In genomic region chr1:149228672-149229071, GRCh38 we compare ENCODE assay signal across 8 cellular contexts.
A peak's percentile ranks its signal among the peaks of the same experiment; 100 is the strongest.
DNase-seq lines count a peak whose midpoint lies in the region; ATAC-seq and TF ChIP-seq lines count a peak whose summit lies in the region.
"Not testable (repeated sequence)": the region's sequence is repeated elsewhere in the genome, so short reads cannot be mapped to it uniquely, and the experiment has no call there.

No MANE protein-coding gene starts in this region.

- not testable (repeated sequence) for TF ChIP-seq POLR2A in gastrocnemius medialis (IDR thresholded peaks at IDR 0.05); transverse colon (IDR thresholded peaks at IDR 0.05)

- CTCF ChIA-PET in CD4-positive, alpha-beta T cell (lab: Charles Lee); T-cell (lab: Charles Lee): not testable (repeated sequence)

- H3K4me3 Mint-ChIP-seq in CD4-positive, alpha-beta T cell; T-cell; activated naive CD8-positive, alpha-beta T cell treated with anti-CD3 and anti-CD28 coated beads, Interleukin-2, amount 50 U/mL, for 24 hours: not testable (repeated sequence)

- TF ChIP-seq CTCF in CD4-positive, alpha-beta T cell (IDR thresholded peaks at IDR 0.05); lung (IDR thresholded peaks at IDR 0.05; ENCODE audit: control extremely low read depth, extremely low read depth); gastrocnemius medialis (IDR thresholded peaks at IDR 0.05 in 4 of 5, conservative IDR thresholded peaks at IDR 0.05 in 1 of 5); transverse colon (IDR thresholded peaks at IDR 0.05): not testable (repeated sequence)

- not testable (repeated sequence) for H3K9me3 ChIP-seq in CD4-positive, alpha-beta T cell (ENCODE audit: control insufficient read depth, low read length); esophagus (ENCODE audit: control insufficient read depth in 2 of 2, insufficient read depth in 1 of 2, low read depth in 1 of 2, low read length in 1 of 2); lung (ENCODE audit: control insufficient read depth in 2 of 2, insufficient read depth in 1 of 2, low read length in 1 of 2); gastrocnemius medialis; transverse colon

- POLR2A ChIA-PET in CD4-positive, alpha-beta T cell (lab: Charles Lee); T-cell (lab: Charles Lee): not testable (repeated sequence)

- WGBS in esophagus, 2 donors: no CpG with 5 or more reads among the region's 5 CpGs
- no CpG with 5 or more reads among the region's 5 CpGs for WGBS in lung, 2 donors
- WGBS in transverse colon (ENCODE audit: low coverage in 1 of 2), 2 donors: no CpG with 5 or more reads among the region's 5 CpGs

- not testable (repeated sequence) for H3K4me1 Mint-ChIP-seq in CD4-positive, alpha-beta T cell (ENCODE audit: low read depth); T-cell; activated naive CD8-positive, alpha-beta T cell treated with anti-CD3 and anti-CD28 coated beads, Interleukin-2, amount 50 U/mL, for 24 hours

- intact Hi-C loops in CD4-positive, alpha-beta T cell (cut with DNase I, micrococcal nuclease); left cardiac atrium (cut with DNase I); gastrocnemius medialis (cut with DNase I; ENCODE audit: low total_unique reads); transverse colon (cut with DNase I; ENCODE audit: low total_unique reads): not testable (repeated sequence)

- H3K27ac ChIP-seq in CD4-positive, alpha-beta T cell (ENCODE audit: low read depth, low read length): not testable (repeated sequence)
- H3K27ac ChIP-seq in esophagus (ENCODE audit: low read depth in 2 of 2, low read length in 1 of 2): peak overlapping the region; percentile 71 to 82
- peak overlapping the region; percentile 72 to 83 for H3K27ac ChIP-seq in lung (ENCODE audit: low read depth in 1 of 2, low read length in 1 of 2)
- H3K27ac ChIP-seq in gastrocnemius medialis: peak overlapping the region; percentile 78 to 88 (median 84)
- H3K27ac ChIP-seq in transverse colon: peak overlapping the region in 3 of 4 donors; percentile 56 to 64 (median 61)

- H3K36me3 Mint-ChIP-seq in CD4-positive, alpha-beta T cell (ENCODE audit: low read depth); T-cell; activated naive CD8-positive, alpha-beta T cell treated with anti-CD3 and anti-CD28 coated beads, Interleukin-2, amount 50 U/mL, for 24 hours (ENCODE audit: low read depth): not testable (repeated sequence)

- TF ChIP-seq EP300 in transverse colon (IDR thresholded peaks at IDR 0.05; ENCODE audit: low read depth): not testable (repeated sequence)

- in situ Hi-C loops in gastrocnemius medialis (cut with MboI; ENCODE audit: low sequenced_read_pairs in 4 of 4); transverse colon (cut with MboI; ENCODE audit: low pct_ligation_motif_present in 1 of 4, low pct_unique_long_range_greater_than_20kb in 1 of 4, low sequenced_read_pairs in 3 of 4): not testable (repeated sequence)

- not testable (repeated sequence) for H3K4me3 ChIP-seq in esophagus (ENCODE audit: low read depth in 1 of 2, low read length in 2 of 2); lung; transverse colon
- H3K4me3 ChIP-seq in gastrocnemius medialis: peak overlapping the region in 1 of 4 donors; percentile 20

- not testable (repeated sequence) for H3K27me3 ChIP-seq in CD4-positive, alpha-beta T cell (ENCODE audit: control insufficient read depth, insufficient read depth, low read length); esophagus (ENCODE audit: control insufficient read depth in 1 of 2, insufficient read depth in 2 of 2, low read length in 2 of 2); lung (ENCODE audit: control insufficient read depth, insufficient read depth); gastrocnemius medialis; transverse colon

- H3K4me1 ChIP-seq in esophagus (ENCODE audit: control insufficient read depth in 2 of 2, insufficient read depth in 2 of 2, low read length in 1 of 2); lung (ENCODE audit: control insufficient read depth in 2 of 2, insufficient read depth in 2 of 2, low read length in 2 of 2); gastrocnemius medialis; transverse colon: not testable (repeated sequence)

- H3K9me3 Mint-ChIP-seq in CD4-positive, alpha-beta T cell; T-cell; activated naive CD8-positive, alpha-beta T cell treated with anti-CD3 and anti-CD28 coated beads, Interleukin-2, amount 50 U/mL, for 24 hours: not testable (repeated sequence)

- H3K27me3 Mint-ChIP-seq in CD4-positive, alpha-beta T cell; T-cell; activated naive CD8-positive, alpha-beta T cell treated with anti-CD3 and anti-CD28 coated beads, Interleukin-2, amount 50 U/mL, for 24 hours: not testable (repeated sequence)

- DNase-seq in CD4-positive, alpha-beta T cell; T-cell; activated naive CD8-positive, alpha-beta T cell treated with anti-CD3 and anti-CD28 coated beads, Interleukin-2, amount 50 U/mL, for 24 hours; left cardiac atrium; lung (ENCODE audit: low spot score); transverse colon: not testable (repeated sequence)
- DNase-seq in gastrocnemius medialis: peak; percentile 16 to 37

- not testable (repeated sequence) for H3K27ac Mint-ChIP-seq in CD4-positive, alpha-beta T cell; T-cell; activated naive CD8-positive, alpha-beta T cell treated with anti-CD3 and anti-CD28 coated beads, Interleukin-2, amount 50 U/mL, for 24 hours

- ATAC-seq in CD4-positive, alpha-beta T cell (ENCODE audit: poor library complexity): peak; percentile 73
- ATAC-seq in T-cell (replicated peaks in 1 of 4) (peak; percentile 58 to 70 (median 62)), left cardiac atrium (peak; percentile 99), lung (ENCODE audit: insufficient read depth, low FRiP score) (peak; percentile 96), gastrocnemius medialis (peak; percentile 85 to 91)
- ATAC-seq in activated naive CD8-positive, alpha-beta T cell treated with anti-CD3 and anti-CD28 coated beads, Interleukin-2, amount 50 U/mL, for 24 hours: peak; percentile 96

- not testable (repeated sequence) for H3K36me3 ChIP-seq in esophagus (ENCODE audit: control insufficient read depth in 2 of 2, insufficient read depth in 2 of 2, low read length in 1 of 2); lung (ENCODE audit: control insufficient read depth in 2 of 2, insufficient read depth in 2 of 2, low read length in 2 of 2); gastrocnemius medialis; transverse colon
